8 cellular contexts compared by ENCODE assay signal in the genomic region with DNA sequence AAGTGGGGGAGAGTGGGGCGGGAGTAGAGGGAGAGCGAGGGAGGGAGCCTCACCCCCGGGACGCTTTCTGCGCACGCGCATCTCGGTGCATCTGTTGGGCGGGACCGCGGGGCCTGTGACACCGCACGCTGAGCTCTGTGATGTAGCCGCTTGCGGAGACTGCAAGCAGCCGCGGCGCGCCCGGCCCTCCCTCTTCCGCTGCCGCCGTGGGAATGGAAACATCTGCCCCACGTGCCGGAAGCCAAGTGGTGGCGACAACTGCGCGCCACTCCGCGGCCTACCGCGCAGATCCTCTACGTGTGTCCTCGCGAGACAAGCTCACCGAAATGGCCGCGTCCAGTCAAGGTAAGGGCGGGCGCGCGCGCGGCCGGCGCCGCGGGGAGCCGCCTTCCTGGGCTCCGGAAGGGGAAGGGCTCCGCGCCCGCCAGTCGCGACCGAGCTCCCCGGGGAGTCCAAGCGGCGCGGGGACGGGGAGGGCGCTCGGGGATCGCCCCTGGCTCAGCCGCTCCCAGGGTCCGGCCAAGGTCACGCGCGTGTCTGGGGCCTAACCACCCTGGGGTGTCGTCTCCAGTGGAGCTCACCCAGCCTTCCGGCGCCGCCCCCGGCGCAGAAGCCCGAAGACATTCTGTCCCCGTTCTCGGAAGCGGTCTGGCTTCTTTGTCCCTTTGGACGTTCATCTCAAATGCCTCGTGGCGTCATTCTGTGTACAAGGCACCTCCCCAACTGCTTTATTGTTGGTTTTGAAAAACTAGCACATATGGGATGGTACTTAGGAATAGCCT. TPM values are rescaled to one million over a fixed set of nuclear protein-coding genes. Genes with fewer than 3 reads are reported as not detected.
DNase-seq lines count a peak whose midpoint lies in the region; ATAC-seq and TF ChIP-seq lines count a peak whose summit lies in the region.

A gene with protein sequence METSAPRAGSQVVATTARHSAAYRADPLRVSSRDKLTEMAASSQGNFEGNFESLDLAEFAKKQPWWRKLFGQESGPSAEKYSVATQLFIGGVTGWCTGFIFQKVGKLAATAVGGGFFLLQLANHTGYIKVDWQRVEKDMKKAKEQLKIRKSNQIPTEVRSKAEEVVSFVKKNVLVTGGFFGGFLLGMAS (plus strand): TSS at position 118 of the 782 bp plus-strand sequence. CDS start 95 bp downstream, at position 213.

- peak within 1 kb of the TSS; percentile 57 for H3K4me3 ChIP-seq in GM12864 (ENCODE audit: low read depth, low read length)
- H3K4me3 ChIP-seq in thoracic aorta, result peak within 1 kb of the TSS; percentile 82

- H3K27ac ChIP-seq in thoracic aorta, result peak within 1 kb of the TSS; percentile 94 to 97

- ATAC-seq in HG02678 (IDR thresholded peaks at IDR 0.05; ENCODE audit: unreplicated experiment) (peak; percentile 90), thoracic aorta (ENCODE audit: insufficient number of reproducible peaks, low FRiP score, low read depth) (peak; percentile 82)

- peaks cover 3% of the 10 kb centered on the region for H3K36me3 Mint-ChIP-seq in activated naive CD8-positive, alpha-beta T cell
- H3K36me3 Mint-ChIP-seq in osteocyte (ENCODE audit: unreplicated experiment), result no peaks in the 10 kb centered on the region

- DNase-seq in GM12864 (ENCODE audit: low read depth) (peak; percentile 83), NCI-H1105 treated with DMSO at 0.1 percent for 48 hours (lab: John Stamatoyannopoulos, UW) (peak; percentile 97), SKM-1 treated with dmso at 0.1 percent for 144 hours (lab: John Stamatoyannopoulos, UW; ENCODE audit: unreplicated experiment) (peak; percentile 78), glomerular visceral epithelial cell (ENCODE audit: extremely low spot score) (peak; percentile 95), osteocyte (ENCODE audit: extremely low spot score, unreplicated experiment) (peak; percentile 97), thoracic aorta (ENCODE audit: low spot score) (peak; percentile 66)

- TF ChIP-seq CTCF in GM12864 (IDR thresholded peaks at IDR 0.05; ENCODE audit: low read depth, low read length, missing control alignments), result no peak
- TF ChIP-seq CTCF in osteocyte (IDR thresholded peaks at IDR 0.05), result no peak
- no peak for TF ChIP-seq CTCF in thoracic aorta (IDR thresholded peaks at IDR 0.05)

- peak within 1 kb of the TSS; percentile 93 for H3K4me3 Mint-ChIP-seq in activated naive CD8-positive, alpha-beta T cell
- H3K4me3 Mint-ChIP-seq in osteocyte (ENCODE audit: unreplicated experiment), result peak within 1 kb of the TSS; percentile 81

- peaks cover 25% of the 10 kb centered on the region for H3K4me1 Mint-ChIP-seq in activated naive CD8-positive, alpha-beta T cell (ENCODE audit: low read depth)
- peaks cover 11% of the 10 kb centered on the region for H3K4me1 Mint-ChIP-seq in osteocyte (ENCODE audit: unreplicated experiment)

- peaks cover 0 to 11% of the 10 kb centered on the region in 2 donors for H3K4me1 ChIP-seq in thoracic aorta (ENCODE audit: control insufficient read depth in 1 of 2, low read depth in 2 of 2)

- no peaks in the 10 kb centered on the region for H3K36me3 ChIP-seq in thoracic aorta

- no peaks in the 10 kb centered on the region for H3K9me3 Mint-ChIP-seq in activated naive CD8-positive, alpha-beta T cell (ENCODE audit: low read depth)
- H3K9me3 Mint-ChIP-seq in osteocyte (ENCODE audit: unreplicated experiment), result no peaks in the 10 kb centered on the region

- H3K9me3 ChIP-seq in thoracic aorta, result no peaks in the 10 kb centered on the region

- H3K27me3 Mint-ChIP-seq in activated naive CD8-positive, alpha-beta T cell, result no peaks in the 10 kb centered on the region
- peaks cover 4% of the 10 kb centered on the region for H3K27me3 Mint-ChIP-seq in osteocyte (ENCODE audit: unreplicated experiment)

- H3K27ac Mint-ChIP-seq in activated naive CD8-positive, alpha-beta T cell, result peak within 1 kb of the TSS; percentile 96
- H3K27ac Mint-ChIP-seq in osteocyte (ENCODE audit: unreplicated experiment), result peak within 1 kb of the TSS; percentile 93

- H3K27me3 ChIP-seq in thoracic aorta (replicated peaks; ENCODE audit: insufficient read depth), result no peaks in the 10 kb centered on the region

RNA-seq across cellular contexts. Expression of the gene that starts here (rescaled TPM):
- total RNA-seq in osteocyte (58.6 and 65.1 TPM in 2 replicates), thoracic aorta (10 to 100 TPM; 43.7 to 51.8 TPM)

Comparison
In these comparisons a context has a peak if more than half of its experiments do, and no peak if none do; other contexts are left out.
1. Peak in every context shown above with its lines: DNase-seq, ATAC-seq, H3K4me3 ChIP-seq and H3K27ac ChIP-seq.